7 cellular contexts compared by ENCODE assay signal in the genomic region with DNA sequence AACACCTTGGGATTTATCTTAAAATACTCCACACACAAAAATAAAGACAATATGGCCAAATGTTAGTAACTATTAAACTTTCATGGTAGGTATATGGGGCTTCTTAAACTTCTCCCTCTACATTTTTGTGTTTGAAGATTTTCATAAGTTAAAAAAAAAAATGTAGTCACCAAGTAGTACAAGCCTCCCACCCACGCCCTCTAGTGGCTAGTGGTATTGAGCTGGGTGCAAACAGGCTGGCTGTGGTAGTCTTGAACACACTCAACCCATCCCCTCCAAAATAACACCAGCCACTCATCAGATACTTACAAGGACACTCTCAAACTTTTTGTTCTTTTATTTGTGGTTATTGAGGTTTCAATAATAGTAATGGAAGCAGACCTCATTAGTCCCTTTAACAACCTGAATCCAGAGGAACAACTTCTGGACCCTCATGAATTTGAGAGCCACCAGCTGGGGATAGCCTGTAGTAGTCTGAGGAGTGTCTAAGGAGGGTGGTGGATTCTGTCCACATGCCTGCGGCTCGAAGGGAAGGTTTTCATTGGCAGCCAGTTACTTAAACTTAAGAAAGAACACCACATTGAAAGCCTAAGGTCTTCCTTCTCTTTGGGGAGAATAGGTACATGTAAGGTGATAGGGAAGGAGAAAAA. TPM values are rescaled to one million over a fixed set of nuclear protein-coding genes. Genes with fewer than 3 reads are reported as not detected.
A peak's percentile ranks its signal among the peaks of the same experiment; 100 is the strongest.
DNase-seq lines count a peak whose midpoint lies in the region; ATAC-seq and TF ChIP-seq lines count a peak whose summit lies in the region.

No MANE protein-coding gene starts in this region.

- no peaks in the 10 kb centered on the region for H3K9me3 Mint-ChIP-seq in mesothelial cell of epicardium

- no peaks in the 10 kb centered on the region for H3K36me3 Mint-ChIP-seq in mesothelial cell of epicardium

- peaks cover 6% of the 10 kb centered on the region for H3K4me1 Mint-ChIP-seq in mesothelial cell of epicardium

- TF ChIP-seq CTCF in GM12875 (IDR thresholded peaks at IDR 0.05; ENCODE audit: borderline replicate concordance, insufficient read depth, low read depth, low read length) (peak; percentile 83), mesothelial cell of epicardium (IDR thresholded peaks at IDR 0.05; ENCODE audit: unreplicated experiment) (peak; percentile 76)

- no peak overlapping the region for H3K27ac Mint-ChIP-seq in mesothelial cell of epicardium

- H3K4me3 ChIP-seq in GM12875 (ENCODE audit: low read depth, low read length): no peak overlapping the region

- peak; percentile 71 for ATAC-seq in HG03095 (IDR thresholded peaks at IDR 0.05; ENCODE audit: unreplicated experiment)

- DNase-seq in NCI-H510A treated with DMSO at 0.1 percent for 48 hours (lab: John Stamatoyannopoulos, UW): peak; percentile 40
- peak; percentile 73 for DNase-seq in activated CD4-positive, alpha-beta T cell treated with anti-CD3 and anti-CD28 coated beads, Interleukin-2, amount 50 U/mL, for 1 hour
- peak; percentile 67 for DNase-seq in effector CD4-positive, alpha-beta T cell
- peak; percentile 48 to 68 for DNase-seq in mesothelial cell of epicardium (ENCODE audit: low spot score in 2 of 2, unreplicated experiment in 2 of 2)
- DNase-seq in stimulated activated CD8-positive, alpha-beta memory T cell treated with anti-CD3 and anti-CD28 coated beads, Interleukin-4, amount 100 ng/mL, for 24 hours (ENCODE audit: low read depth): peak; percentile 64

- H3K27me3 Mint-ChIP-seq in mesothelial cell of epicardium (ENCODE audit: low read depth): peaks cover 4% of the 10 kb centered on the region

- H3K4me3 Mint-ChIP-seq in mesothelial cell of epicardium: no peak overlapping the region

RNA-seq across cellular contexts. Expression of a gene that starts 15.6 kb away (rescaled TPM):
- total RNA-seq in mesothelial cell of epicardium: 0.09 to 0.13 TPM (median 0.11 TPM) in 3 replicates
